Comparison of ENCODE assay signal across 17 cellular contexts in the genomic region with DNA sequence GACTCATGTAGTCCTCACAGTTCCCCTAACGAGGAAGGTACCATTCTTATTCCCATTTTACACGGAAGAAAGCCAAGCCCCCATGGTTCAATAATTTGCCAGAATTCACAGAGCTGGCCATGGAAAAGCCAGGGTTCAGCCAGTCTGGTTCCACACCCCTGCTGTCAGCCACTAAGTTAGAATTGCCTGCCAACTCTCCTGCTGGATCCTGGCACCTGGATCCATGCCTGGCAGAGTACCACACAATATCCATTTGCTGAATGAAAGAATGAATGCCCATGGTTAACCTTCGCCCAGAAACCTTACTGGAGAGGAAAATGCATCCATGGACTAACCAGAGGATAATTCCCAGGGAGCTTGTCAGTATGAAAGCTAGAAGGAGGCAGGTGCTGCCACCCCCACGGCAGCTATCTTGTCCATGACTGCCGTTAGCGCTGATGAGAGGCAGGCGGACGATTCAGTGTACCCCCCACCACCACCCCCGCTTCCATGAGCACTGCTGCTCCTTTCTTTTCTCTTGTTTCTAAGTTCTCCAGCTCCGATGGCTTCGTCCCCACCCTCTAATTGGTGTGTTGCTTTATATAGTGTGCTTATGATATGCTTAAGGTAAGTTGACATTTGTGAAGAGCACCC.
"Had no signal": no experiment of that assay in that cellular context is flagged by ENCODE, and none has a peak within 500 bp of the region (broad histone marks: within the 10 kb centered on the region; RNA-seq: fewer than 3 reads in every experiment).

No MANE protein-coding gene starts in this region.

- H3K9me3 ChIP-seq: ovary, thyroid gland had no signal

- H3K4me3 Mint-ChIP-seq: activated naive CD8-positive, alpha-beta T cell; dendritic cell treated with granulocyte-macrophage colony-stimulating factor and Interleukin-4, amounts not matched to agents 40 ng/mL and 50 ng/mL, for 4 days; naive B cell; neural progenitor cell had no signal

- H3K4me3 ChIP-seq: neural progenitor cell, ovary, thyroid gland had no signal

- H3K36me3 Mint-ChIP-seq: activated naive CD8-positive, alpha-beta T cell; naive B cell; neural progenitor cell had no signal

- H3K36me3 ChIP-seq: neural progenitor cell, ovary, thyroid gland had no signal

- H3K9me3 Mint-ChIP-seq: dendritic cell treated with granulocyte-macrophage colony-stimulating factor and Interleukin-4, amounts not matched to agents 40 ng/mL and 50 ng/mL, for 4 days; naive B cell; neural progenitor cell had no signal

- H2AFZ ChIP-seq: neural progenitor cell had no signal

- H3K4me2 ChIP-seq: neural progenitor cell had no signal

- H3K27ac Mint-ChIP-seq: activated naive CD8-positive, alpha-beta T cell; dendritic cell treated with granulocyte-macrophage colony-stimulating factor and Interleukin-4, amounts not matched to agents 40 ng/mL and 50 ng/mL, for 4 days; naive B cell; neural progenitor cell had no signal

- H3K27me3 ChIP-seq: neural progenitor cell, ovary, thyroid gland had no signal

- H3K9ac ChIP-seq: neural progenitor cell had no signal

- DNase-seq: activated CD4-positive, alpha-beta T cell treated with anti-CD3 and anti-CD28 coated beads, Interleukin-2, amount 50 U/mL, for 1 hour; activated CD8-positive, alpha-beta memory T cell treated with anti-CD3 and anti-CD28 coated beads for 24 hours; activated gamma-delta T cell treated with Interleukin-2 at 50 U/mL for 16 hours; amniotic stem cell; central memory CD4-positive, alpha-beta T cell; effector memory CD4-positive, alpha-beta T cell; foreskin melanocyte; naive B cell; stimulated activated CD4-positive, alpha-beta T cell treated with anti-CD3 and anti-CD28 coated beads, Interleukin-12 subunit alpha, Interleukin-12 subunit beta, amount 100 ng/mL, for 4 hours; stimulated activated CD4-positive, alpha-beta T cell treated with anti-CD3 and anti-CD28 coated beads, Interleukin-2, amount 100 ng/mL, for 24 hours; T-helper 9 cell; thyroid gland had no signal

- ATAC-seq: activated CD4-positive, CD25-positive, alpha-beta regulatory T cell treated with anti-CD3 and anti-CD28 coated beads, Interleukin-2, amount 50 U/mL, for 24 hours had no signal

- H3K27ac ChIP-seq: neural progenitor cell, thyroid gland had no signal
